21 cellular contexts compared by ENCODE assay signal in genomic region chr3:98826126-98826525, GRCh38.
A peak's percentile ranks its signal among the peaks of the same experiment; 100 is the strongest.
DNase-seq lines count a peak whose midpoint lies in the region; ATAC-seq and TF ChIP-seq lines count a peak whose summit lies in the region.
"Had no signal": no experiment of that assay in that cellular context is flagged by ENCODE, and none has a peak within 500 bp of the region (broad histone marks: within the 10 kb centered on the region; RNA-seq: fewer than 3 reads in every experiment).

No MANE protein-coding gene starts in this region.

- no peak overlapping the region for H3K4me3 Mint-ChIP-seq in H9
- H3K4me3 Mint-ChIP-seq in activated T-cell treated with anti-CD3 and anti-CD28 coated beads, Interleukin-2, amount 50 U/mL, for 72 hours, result no peak overlapping the region
- H3K4me3 Mint-ChIP-seq: CD8-positive, alpha-beta T cell; IgD-negative memory B cell had no signal

- no peak overlapping the region for H3K18ac ChIP-seq in H9 (ENCODE audit: insufficient read length, low read depth, low read length)

- CTCF ChIA-PET in RWPE1 (lab: Yijun Ruan, JAX), result interaction anchor here (0.6 to 1.3 kb wide), 3 partner anchors 9 to 204 kb away, joined by 3 to 4 read pairs (median 3); no protein-coding TSS in a partner anchor

- TF ChIP-seq CTCF in H9 (conservative IDR thresholded peaks at IDR 0.05) (no peak), RWPE1 (conservative IDR thresholded peaks at IDR 0.05; ENCODE audit: low read depth) (no peak), prostate gland (IDR thresholded peaks at IDR 0.05) (no peak)

- intact Hi-C loops in prostate gland (cut with DNase I), result no loop called here

- no peaks in the 10 kb centered on the region for H3K27me3 ChIP-seq in H9 (ENCODE audit: insufficient read depth, low read length)
- H3K27me3 ChIP-seq in prostate gland (replicated peaks; ENCODE audit: insufficient read depth), result no peaks in the 10 kb centered on the region
- H3K27me3 ChIP-seq: BLaER1 treated with 17β-estradiol and CSF1 and Interleukin-3, amounts not matched to agents 10 nM and 100 nM had no signal

- no peaks in the 10 kb centered on the region for H3K27me3 Mint-ChIP-seq in H9 (ENCODE audit: low read depth)
- H3K27me3 Mint-ChIP-seq in activated T-cell treated with anti-CD3 and anti-CD28 coated beads, Interleukin-2, amount 50 U/mL, for 72 hours (ENCODE audit: low read depth), result no peaks in the 10 kb centered on the region

- no peak overlapping the region for H2BK20ac ChIP-seq in H9 (ENCODE audit: low read depth, low read length, poor library complexity, severe bottlenecking)

- H3K56ac ChIP-seq in H9 (ENCODE audit: insufficient read length, low read depth, low read length), result no peak overlapping the region

- no peak overlapping the region for H3K27ac ChIP-seq in H9 (ENCODE audit: insufficient read length, low read depth, low read length)
- peak overlapping the region; percentile 75 for H3K27ac ChIP-seq in RWPE1
- peak overlapping the region; percentile 31 for H3K27ac ChIP-seq in epithelial cell of prostate
- no peak overlapping the region for H3K27ac ChIP-seq in prostate gland
- H3K27ac ChIP-seq in caudate nucleus (ENCODE audit: low read depth, low read length), result no peak overlapping the region
- H3K27ac ChIP-seq: BLaER1 treated with 17β-estradiol and CSF1 and Interleukin-3, amounts not matched to agents 10 nM and 100 nM; HL-60 had no signal

- H3K4me3 ChIP-seq in prostate gland, result no peak overlapping the region
- H3K4me3 ChIP-seq: BLaER1 treated with 17β-estradiol and CSF1 and Interleukin-3, amounts not matched to agents 10 nM and 100 nM; GM12878 had no signal

- no peak for TF ChIP-seq POLR2A in prostate gland (IDR thresholded peaks at IDR 0.05)

- no peak overlapping the region for H4K5ac ChIP-seq in H9 (ENCODE audit: insufficient read length, low read depth, low read length)

- H2BK12ac ChIP-seq in H9 (ENCODE audit: insufficient read length, low read depth, low read length), result no peak overlapping the region

- no peak for ATAC-seq in GM19397 (IDR thresholded peaks at IDR 0.05; ENCODE audit: unreplicated experiment)
- ATAC-seq in activated T-cell treated with anti-CD3 and anti-CD28 coated beads, Interleukin-2, amount 50 U/mL, for 72 hours (replicated peaks in 1 of 2), result no peak
- ATAC-seq: CD8-positive, alpha-beta T cell; GM12878 had no signal

- H2BK15ac ChIP-seq in H9 (ENCODE audit: low read depth, low read length), result no peak overlapping the region

- H2BK5ac ChIP-seq in H9 (ENCODE audit: insufficient read length, low read length), result no peak overlapping the region

- H3K4me1 ChIP-seq in H9 (ENCODE audit: insufficient read depth, low read length) (no peaks in the 10 kb centered on the region; the same call in 1 of the 2 replicates), prostate gland (replicated peaks) (no peaks in the 10 kb centered on the region)

- H2AK5ac ChIP-seq in H9 (ENCODE audit: insufficient read length, low read length), result no peak overlapping the region

- no peaks in the 10 kb centered on the region for H3K36me3 ChIP-seq in prostate gland
- H3K36me3 ChIP-seq: BLaER1 treated with 17β-estradiol and CSF1 and Interleukin-3, amounts not matched to agents 10 nM and 100 nM had no signal

- H3K23ac ChIP-seq in H9 (ENCODE audit: insufficient read length, low read depth, low read length), result no peak overlapping the region

- peak overlapping the region in 2 of 3 experiments; percentile 29 to 51; a peak in 1 of 7 replicates for H3K27ac Mint-ChIP-seq in H9
- no peak overlapping the region for H3K27ac Mint-ChIP-seq in activated T-cell treated with anti-CD3 and anti-CD28 coated beads, Interleukin-2, amount 50 U/mL, for 72 hours
- H3K27ac Mint-ChIP-seq: CD8-positive, alpha-beta T cell; IgD-negative memory B cell had no signal

- no peaks in the 10 kb centered on the region for H3K79me1 ChIP-seq in H9 (ENCODE audit: insufficient read depth, low read depth, low read length, poor library complexity, severe bottlenecking)

- no peak overlapping the region for H3K14ac ChIP-seq in H9 (ENCODE audit: insufficient read depth, low read length)

- no peaks in the 10 kb centered on the region for H3K9me3 ChIP-seq in H9 (ENCODE audit: control insufficient read depth, low read depth, low read length)
- no peaks in the 10 kb centered on the region for H3K9me3 ChIP-seq in prostate gland

- no peak overlapping the region for H3K4me2 ChIP-seq in H9 (ENCODE audit: insufficient read depth, insufficient read length, low read length)
- H3K4me2 ChIP-seq: BLaER1 treated with 17β-estradiol and CSF1 and Interleukin-3, amounts not matched to agents 10 nM and 100 nM had no signal

- POLR2A ChIA-PET in RWPE1 (lab: Yijun Ruan, JAX; ENCODE audit: low non-redundant PET), result no interaction called here

- no peak overlapping the region for H4K8ac ChIP-seq in H9 (replicated peaks; ENCODE audit: insufficient read length, low read depth, low read length)

- no peak overlapping the region for H3K9ac ChIP-seq in H9 (ENCODE audit: extremely low read depth, insufficient read length, low read length)
- H3K9ac ChIP-seq: BLaER1 treated with 17β-estradiol and CSF1 and Interleukin-3, amounts not matched to agents 10 nM and 100 nM had no signal

- DNase-seq in H9 (no peak), RWPE1 (ENCODE audit: low spot score) (no peak), epithelial cell of prostate (ENCODE audit: low read depth, low spot score) (no peak), prostate gland (ENCODE audit: low spot score) (peak; percentile 11), caudate nucleus (lab: John Stamatoyannopoulos, UW) (no peak), KG1 (lab: John Stamatoyannopoulos, UW) (no peak)
- no peak for DNase-seq in activated T-cell treated with anti-CD3 and anti-CD28 coated beads, Interleukin-2, amount 50 U/mL, for 72 hours
- DNase-seq: CD8-positive, alpha-beta T cell; DMS53; EL; Kasumi-1; MM.1S; NCI-H1092 treated with DMSO at 0.1 percent for 48 hours; NCI-H2081; NCI-H748 treated with DMSO at 0.1 percent for 48 hours; SIG-M5 had no signal

- H3K23me2 ChIP-seq in H9 (ENCODE audit: insufficient read length, low read depth, low read length, poor library complexity, severe bottlenecking), result no peaks in the 10 kb centered on the region

- no peaks in the 10 kb centered on the region for H3K4me1 Mint-ChIP-seq in H9
- H3K4me1 Mint-ChIP-seq in activated T-cell treated with anti-CD3 and anti-CD28 coated beads, Interleukin-2, amount 50 U/mL, for 72 hours (ENCODE audit: low read depth), result no peaks in the 10 kb centered on the region
- H3K4me1 Mint-ChIP-seq: IgD-negative memory B cell had no signal

- no peak overlapping the region for H4K91ac ChIP-seq in H9 (ENCODE audit: insufficient read length, low read depth, low read length)

- H3K4ac ChIP-seq in H9 (ENCODE audit: low read depth, low read length), result no peak overlapping the region

- no peak overlapping the region for H2AFZ ChIP-seq in H9 (ENCODE audit: low read length)

- H3T11ph ChIP-seq in H9 (ENCODE audit: low read length), result no peak overlapping the region

- peaks cover 9 to 15% of the 10 kb centered on the region in 2 experiments; a peak in 4 of 5 replicates for H3K9me3 Mint-ChIP-seq in H9
- H3K9me3 Mint-ChIP-seq in activated T-cell treated with anti-CD3 and anti-CD28 coated beads, Interleukin-2, amount 50 U/mL, for 72 hours, result peaks cover 4 to 5% of the 10 kb centered on the region in 2 donors

- no peaks in the 10 kb centered on the region for H3K79me2 ChIP-seq in H9 (ENCODE audit: insufficient read depth, low read length)

- peaks cover 10 to 38% (median 20%) of the 10 kb centered on the region in 3 experiments; a peak in 6 of 7 replicates for H3K36me3 Mint-ChIP-seq in H9 (ENCODE audit: insufficient read depth in 1 of 3, low read depth in 3 of 3)
- peaks cover 0 to 2% of the 10 kb centered on the region in 2 donors for H3K36me3 Mint-ChIP-seq in activated T-cell treated with anti-CD3 and anti-CD28 coated beads, Interleukin-2, amount 50 U/mL, for 72 hours (ENCODE audit: insufficient read depth in 2 of 2)
- H3K36me3 Mint-ChIP-seq: CD8-positive, alpha-beta T cell had no signal

- no CpG with 5 or more reads among the region's 3 CpGs for WGBS in H9 (ENCODE audit: extremely low coverage, insufficient read length, low lambda C conversion rate)
- WGBS in prostate gland, result 39% methylated on average over 3 of the region's 3 CpGs

- no peak overlapping the region for H2BK120ac ChIP-seq in H9 (ENCODE audit: low read depth, low read length, poor library complexity, severe bottlenecking)

- no peaks in the 10 kb centered on the region for H4K20me1 ChIP-seq in H9 (ENCODE audit: control insufficient read depth, insufficient read depth, insufficient read length)
- H4K20me1 ChIP-seq: BLaER1 treated with 17β-estradiol and CSF1 and Interleukin-3, amounts not matched to agents 10 nM and 100 nM had no signal

Comparison
In these comparisons a context has a peak if more than half of its experiments do, and no peak if none do; other contexts are left out.
1. H3K27ac ChIP-seq: peak in RWPE1 (single experiment) and epithelial cell of prostate (single experiment); none in H9 (single experiment), prostate gland (0 of 2) and caudate nucleus (single experiment).